ENCODE assay signal across 10 cellular contexts in genomic region chr4:173040200-173040599, GRCh38.
DNase-seq lines count a peak whose midpoint lies in the region; ATAC-seq and TF ChIP-seq lines count a peak whose summit lies in the region.
"Had no signal": no experiment of that assay in that cellular context is flagged by ENCODE, and none has a peak within 500 bp of the region (broad histone marks: within the 10 kb centered on the region; RNA-seq: fewer than 3 reads in every experiment).

No MANE protein-coding gene starts in this region.

- no peaks in the 10 kb centered on the region for H3K36me3 ChIP-seq in OCI-LY3 (replicated peaks; ENCODE audit: low read depth, low read length)
- H3K36me3 ChIP-seq in heart right ventricle: no peaks in the 10 kb centered on the region
- no peaks in the 10 kb centered on the region for H3K36me3 ChIP-seq in testis (ENCODE audit: low read depth, missing control alignments)
- no peaks in the 10 kb centered on the region for H3K36me3 ChIP-seq in Peyer's patch

- no peak overlapping the region for H3K9ac ChIP-seq in OCI-LY3 (ENCODE audit: low read length)

- ATAC-seq in heart right ventricle: peak in 7 of 8 donors; percentile 47 to 87 (median 78)
- ATAC-seq in GM19328 (IDR thresholded peaks at IDR 0.05; ENCODE audit: unreplicated experiment): no peak

- no peaks in the 10 kb centered on the region for H4K20me1 ChIP-seq in OCI-LY3 (ENCODE audit: insufficient read depth, low read length)

- DNase-seq in NCI-H748 (lab: John Stamatoyannopoulos, UW; ENCODE audit: unreplicated experiment) (peak; percentile 45), NCI-H748 treated with DMSO at 0.1 percent for 48 hours (lab: John Stamatoyannopoulos, UW) (no peak), heart right ventricle (peak in 1 of 2 donors; percentile 36), testis (peak; percentile 54), Peyer's patch (no peak)
- DNase-seq in activated effector memory CD4-positive, alpha-beta T cell treated with anti-CD3 and anti-CD28 coated beads, Interleukin-2, amount 50 U/mL, for 16 hours: no peak
- DNase-seq: activated gamma-delta T cell, head of caudate nucleus had no signal

- H3K4me1 ChIP-seq in OCI-LY3 (ENCODE audit: low read length) (peaks cover 8% of the 10 kb centered on the region), heart right ventricle (peaks cover 0 to 29% (median 15%) of the 10 kb centered on the region in 9 donors), testis (peaks cover 21% of the 10 kb centered on the region), Peyer's patch (peaks cover 0 to 14% (median 0%) of the 10 kb centered on the region in 4 donors)

- intact Hi-C loops in heart right ventricle (cut with DNase I): no loop called here
- intact Hi-C loops in testis (cut with DNase I; ENCODE audit: low total_unique reads): no loop called here

- WGBS in heart right ventricle, 2 donors: 21 to 42% methylated on average over 1 of the region's 1 CpG
- WGBS in testis, 2 donors: 14 to 27% methylated on average over 1 of the region's 1 CpG

- H3K4me2 ChIP-seq in OCI-LY3 (ENCODE audit: low read length): peak overlapping the region; percentile 11

- no peak for TF ChIP-seq CTCF in OCI-LY3 (IDR thresholded peaks at IDR 0.05; ENCODE audit: low read depth, low read length)
- no peak for TF ChIP-seq CTCF in heart right ventricle (IDR thresholded peaks at IDR 0.05)
- no peak for TF ChIP-seq CTCF in testis (IDR thresholded peaks at IDR 0.05)
- TF ChIP-seq CTCF in Peyer's patch (IDR thresholded peaks at IDR 0.05): no peak

- H3K4me3 ChIP-seq in OCI-LY3 (ENCODE audit: low read length) (no peak overlapping the region), heart right ventricle (peak overlapping the region in 2 of 10 donors; percentile 5 to 18), testis (no peak overlapping the region), Peyer's patch (no peak overlapping the region)

- H3K27me3 ChIP-seq in OCI-LY3 (ENCODE audit: low read depth, low read length) (no peaks in the 10 kb centered on the region), heart right ventricle (peaks cover 0 to 5% (median 0%) of the 10 kb centered on the region in 7 donors), testis (no peaks in the 10 kb centered on the region), Peyer's patch (no peaks in the 10 kb centered on the region)

- H3K27ac ChIP-seq in OCI-LY3 (ENCODE audit: low read length) (no peak overlapping the region), heart right ventricle (peak overlapping the region in 8 of 10 donors; percentile 27 to 68 (median 40)), testis (peak overlapping the region in 1 of 2 donors; percentile 15), Peyer's patch (no peak overlapping the region)

- no peak for TF ChIP-seq POLR2A in testis (IDR thresholded peaks at IDR 0.05)
- TF ChIP-seq POLR2A in Peyer's patch (IDR thresholded peaks at IDR 0.05): no peak

- peak overlapping the region; percentile 75 for H2AFZ ChIP-seq in OCI-LY3 (ENCODE audit: low read depth, low read length)

- H3K9me3 ChIP-seq in OCI-LY3 (ENCODE audit: insufficient read depth, low read length): no peaks in the 10 kb centered on the region
- no peaks in the 10 kb centered on the region for H3K9me3 ChIP-seq in heart right ventricle
- no peaks in the 10 kb centered on the region for H3K9me3 ChIP-seq in testis
- H3K9me3 ChIP-seq in Peyer's patch: no peaks in the 10 kb centered on the region

- no peaks in the 10 kb centered on the region for H3K79me2 ChIP-seq in OCI-LY3 (ENCODE audit: low read length)

Comparison
In these comparisons a context has a peak if more than half of its experiments do, and no peak if none do; other contexts are left out.
1. DNase-seq: peak in NCI-H748 (single experiment) and testis (single experiment); none in NCI-H748 treated with DMSO at 0.1 percent for 48 hours (single experiment), activated effector memory CD4-positive, alpha-beta T cell treated with anti-CD3 and anti-CD28 coated beads, Interleukin-2, amount 50 U/mL, for 16 hours (single experiment) and Peyer's patch (0 of 3).
2. H3K27ac ChIP-seq: peak in heart right ventricle (8 of 10); none in OCI-LY3 (single experiment) and Peyer's patch (0 of 4).